In genomic region chr17:69588739-69589334, GRCh38 we compare ENCODE assay signal across 2 cellular contexts.
TF ChIP-seq lines count a peak whose summit lies in the region.

No MANE protein-coding gene starts in this region.

TF ChIP-seq in GM23338, 12 proteins besides CTCF, POLR2A, EP300 and RAD21:
- TF ChIP-seq ETS1 (IDR thresholded peaks at IDR 0.05) = no peak
- TF ChIP-seq JUNB (IDR thresholded peaks at IDR 0.05; ENCODE audit: unreplicated experiment) = no peak
- no peak for TF ChIP-seq ZNF462 (CRISPR knock-in tag; IDR thresholded peaks at IDR 0.05)
- no peak for TF ChIP-seq CREB1 (CRISPR knock-in tag; IDR thresholded peaks at IDR 0.05; ENCODE audit: low read depth)
- TF ChIP-seq STAT1 (IDR thresholded peaks at IDR 0.05; ENCODE audit: unreplicated experiment) = no peak
- TF ChIP-seq POLR2AphosphoS5 (IDR thresholded peaks at IDR 0.05; ENCODE audit: low read depth) = no peak
- TF ChIP-seq ZNF114 (CRISPR knock-in tag; IDR thresholded peaks at IDR 0.05) = no peak
- TF ChIP-seq REST (IDR thresholded peaks at IDR 0.05; ENCODE audit: unreplicated experiment) = no peak
- no peak for TF ChIP-seq EZH2 (IDR thresholded peaks at IDR 0.05; ENCODE audit: low read depth, unreplicated experiment)
- no peak for TF ChIP-seq EZH2phosphoT487 (IDR thresholded peaks at IDR 0.05; ENCODE audit: unreplicated experiment)
- TF ChIP-seq NANOG (IDR thresholded peaks at IDR 0.05; ENCODE audit: borderline replicate concordance) = no peak
- no peak for TF ChIP-seq ZNF331 (CRISPR knock-in tag; IDR thresholded peaks at IDR 0.05; ENCODE audit: low read depth)

TF ChIP-seq in H1, 55 proteins besides CTCF, POLR2A, EP300 and RAD21:
- TF ChIP-seq BCL11A (IDR thresholded peaks at IDR 0.05; ENCODE audit: low read depth in 2 of 2, low read length in 2 of 2) (no peak), CHD1 (IDR thresholded peaks at IDR 0.05; ENCODE audit: low read depth, low read length) (no peak), KDM4A (IDR thresholded peaks at IDR 0.05; ENCODE audit: low read depth, low read length, severe bottlenecking) (no peak), ATF2 (IDR thresholded peaks at IDR 0.05; ENCODE audit: low read length) (no peak), CBX5 (IDR thresholded peaks at IDR 0.05; ENCODE audit: low read depth, low read length) (no peak), SAP30 (IDR thresholded peaks at IDR 0.05; ENCODE audit: insufficient read depth, insufficient replicate concordance, low read length) (no peak), RXRA (IDR thresholded peaks at IDR 0.05; ENCODE audit: insufficient read depth, low read depth, low read length) (no peak), POLR2AphosphoS5 (IDR thresholded peaks at IDR 0.05; ENCODE audit: low read depth, low read length) (no peak), USF2 (IDR thresholded peaks at IDR 0.05; ENCODE audit: low read length) (no peak), SIN3A (conservative IDR thresholded peaks at IDR 0.05 in 1 of 2, IDR thresholded peaks at IDR 0.05 in 1 of 2; ENCODE audit: low read depth in 1 of 2, low read length in 2 of 2) (no peak), SP4 (IDR thresholded peaks at IDR 0.05; ENCODE audit: low read length) (no peak), RNF2 (IDR thresholded peaks at IDR 0.05; ENCODE audit: borderline replicate concordance, low read depth, low read length, missing control alignments, poor library complexity, severe bottlenecking) (no peak), ASH2L (IDR thresholded peaks at IDR 0.05; ENCODE audit: low read length) (no peak), YY1 (IDR thresholded peaks at IDR 0.05; ENCODE audit: low read depth, low read length) (no peak)
TF ChIP-seq in H1: peak in this region for 0.
